In genomic region chr4:99817310-99817885, GRCh38 we compare ENCODE assay signal across 10 cellular contexts. TPM values are rescaled to one million over a fixed set of nuclear protein-coding genes. Genes with fewer than 3 reads are reported as not detected.
DNase-seq lines count a peak whose midpoint lies in the region; ATAC-seq and TF ChIP-seq lines count a peak whose summit lies in the region.
"Had no signal": no experiment of that assay in that cellular context is flagged by ENCODE, and none has a peak within 500 bp of the region (broad histone marks: within the 10 kb centered on the region; RNA-seq: fewer than 3 reads in every experiment).

No MANE protein-coding gene starts in this region.

- H3K36me3 ChIP-seq in esophagus muscularis mucosa = no peaks in the 10 kb centered on the region

- POLR2A ChIA-PET in MCF 10A (lab: Yijun Ruan, JAX) = interaction anchor here (0.5 to 3.8 kb wide), 17 partner anchors 8 to 916 kb away, joined by 3 to 31 read pairs (median 4); partner anchors contain the start of genes DNAJB14, H2AZ1 and LAMTOR3

- H3K9me3 Mint-ChIP-seq in activated naive CD4-positive, alpha-beta T cell treated with anti-CD3 and anti-CD28 coated beads, Interleukin-2, amount 50 U/mL, for 24 hours = no peaks in the 10 kb centered on the region
- H3K9me3 Mint-ChIP-seq in MCF 10A (ENCODE audit: unreplicated experiment) = no peaks in the 10 kb centered on the region
- no peaks in the 10 kb centered on the region for H3K9me3 Mint-ChIP-seq in type B pancreatic cell
- H3K9me3 Mint-ChIP-seq: nephron had no signal

- H3K4me1 Mint-ChIP-seq in activated naive CD4-positive, alpha-beta T cell treated with anti-CD3 and anti-CD28 coated beads, Interleukin-2, amount 50 U/mL, for 24 hours = peaks cover 80% of the 10 kb centered on the region
- H3K4me1 Mint-ChIP-seq in MCF 10A (ENCODE audit: insufficient read depth, unreplicated experiment) = peaks cover 36% of the 10 kb centered on the region
- H3K4me1 Mint-ChIP-seq in type B pancreatic cell (ENCODE audit: unreplicated experiment) = no peaks in the 10 kb centered on the region
- H3K4me1 Mint-ChIP-seq: nephron had no signal

- CTCF ChIA-PET in MCF 10A (lab: Yijun Ruan, JAX) = interaction anchor here (0.6 to 2.1 kb wide), 9 partner anchors 9 to 690 kb away, joined by 3 to 9 read pairs (median 3); partner anchors contain the start of gene H2AZ1

- TF ChIP-seq EP300 in esophagus muscularis mucosa (IDR thresholded peaks at IDR 0.05) = no peak

- peak overlapping the region in 2 of 4 donors; percentile 18 to 45 for H3K4me3 ChIP-seq in esophagus muscularis mucosa

- H3K27me3 ChIP-seq in esophagus muscularis mucosa = no peaks in the 10 kb centered on the region

- no peak for DNase-seq in activated naive CD4-positive, alpha-beta T cell treated with Interleukin-2 at 50 U/mL for 16 hours
- DNase-seq in MCF 10A (ENCODE audit: unreplicated experiment) = peak; percentile 63
- no peak for DNase-seq in type B pancreatic cell (ENCODE audit: extremely low spot score, unreplicated experiment)
- DNase-seq in esophagus muscularis mucosa (ENCODE audit: extremely low spot score) = no peak
- DNase-seq in NCI-H1436 (lab: John Stamatoyannopoulos, UW) = no peak

- H3K36me3 Mint-ChIP-seq in activated naive CD4-positive, alpha-beta T cell treated with anti-CD3 and anti-CD28 coated beads, Interleukin-2, amount 50 U/mL, for 24 hours = no peaks in the 10 kb centered on the region
- H3K36me3 Mint-ChIP-seq in MCF 10A (ENCODE audit: insufficient read depth, unreplicated experiment) = no peaks in the 10 kb centered on the region
- H3K36me3 Mint-ChIP-seq in type B pancreatic cell = no peaks in the 10 kb centered on the region

- peak overlapping the region; percentile 85 for H3K4me3 Mint-ChIP-seq in activated naive CD4-positive, alpha-beta T cell treated with anti-CD3 and anti-CD28 coated beads, Interleukin-2, amount 50 U/mL, for 24 hours
- H3K4me3 Mint-ChIP-seq in MCF 10A (ENCODE audit: unreplicated experiment) = peak overlapping the region; percentile 72
- H3K4me3 Mint-ChIP-seq in type B pancreatic cell = peak overlapping the region; percentile 84
- H3K4me3 Mint-ChIP-seq: nephron had no signal

- ATAC-seq in HG03521 (IDR thresholded peaks at IDR 0.05; ENCODE audit: unreplicated experiment) (peak; percentile 20), HG03097 (IDR thresholded peaks at IDR 0.05; ENCODE audit: low FRiP score, unreplicated experiment) (no peak)

- no peaks in the 10 kb centered on the region for H3K27me3 Mint-ChIP-seq in activated naive CD4-positive, alpha-beta T cell treated with anti-CD3 and anti-CD28 coated beads, Interleukin-2, amount 50 U/mL, for 24 hours
- no peaks in the 10 kb centered on the region for H3K27me3 Mint-ChIP-seq in MCF 10A (ENCODE audit: insufficient read depth, unreplicated experiment)
- no peaks in the 10 kb centered on the region for H3K27me3 Mint-ChIP-seq in type B pancreatic cell

- H3K4me1 ChIP-seq in esophagus muscularis mucosa = peaks cover 4 to 16% (median 9%) of the 10 kb centered on the region in 4 donors

- no peak for TF ChIP-seq POLR2A in esophagus muscularis mucosa (IDR thresholded peaks at IDR 0.05; ENCODE audit: low read depth)

- TF ChIP-seq CTCF in MCF 10A (IDR thresholded peaks at IDR 0.05; ENCODE audit: unreplicated experiment) = no peak
- TF ChIP-seq CTCF in type B pancreatic cell (conservative IDR thresholded peaks at IDR 0.05) = no peak
- TF ChIP-seq CTCF in esophagus muscularis mucosa (IDR thresholded peaks at IDR 0.05) = no peak

- BruUV-seq in MCF 10A (replicated peaks; lab: Mats Ljungman, UMichigan) = TSS peak; percentile 68

- 71% methylated on average over 4 of the region's 4 CpGs for WGBS in esophagus muscularis mucosa

- H3K27ac ChIP-seq in esophagus muscularis mucosa (replicated peaks in 1 of 4) = no peak overlapping the region

- H3K9me3 ChIP-seq in esophagus muscularis mucosa = no peaks in the 10 kb centered on the region

- intact Hi-C loops in MCF 10A (cut with micrococcal nuclease) (loop anchor here (2.0 kb wide), 1 partner anchor 67 kb away; no protein-coding TSS in a partner anchor), esophagus muscularis mucosa (cut with DNase I) (loop anchor here (5.0 kb wide), 2 partner anchors 75 to 130 kb away; partner anchors contain the start of genes DNAJB14 and LAMTOR3)

- peak overlapping the region; percentile 84 for H3K27ac Mint-ChIP-seq in activated naive CD4-positive, alpha-beta T cell treated with anti-CD3 and anti-CD28 coated beads, Interleukin-2, amount 50 U/mL, for 24 hours
- H3K27ac Mint-ChIP-seq in MCF 10A (ENCODE audit: low read depth, unreplicated experiment) (no peak overlapping the region), type B pancreatic cell (peak overlapping the region; percentile 84)
- H3K27ac Mint-ChIP-seq: nephron had no signal

RNA-seq across cellular contexts. Expression of gene DAPP1, which starts 0.8 kb away (rescaled TPM):
- total RNA-seq in MCF 10A (2022) (17.6 and 24.7 TPM in 2 replicates), type B pancreatic cell (ENCODE audit: low replicate concordance) (10.6 and 41.8 TPM in 2 replicates), esophagus muscularis mucosa (1 to 10 TPM in 2 of 4 donors, under 1 TPM in 2; 0.86 to 2.5 (median 1.1) TPM)
- total RNA-seq: LHCN-M2 had no signal
